In the genomic region with DNA sequence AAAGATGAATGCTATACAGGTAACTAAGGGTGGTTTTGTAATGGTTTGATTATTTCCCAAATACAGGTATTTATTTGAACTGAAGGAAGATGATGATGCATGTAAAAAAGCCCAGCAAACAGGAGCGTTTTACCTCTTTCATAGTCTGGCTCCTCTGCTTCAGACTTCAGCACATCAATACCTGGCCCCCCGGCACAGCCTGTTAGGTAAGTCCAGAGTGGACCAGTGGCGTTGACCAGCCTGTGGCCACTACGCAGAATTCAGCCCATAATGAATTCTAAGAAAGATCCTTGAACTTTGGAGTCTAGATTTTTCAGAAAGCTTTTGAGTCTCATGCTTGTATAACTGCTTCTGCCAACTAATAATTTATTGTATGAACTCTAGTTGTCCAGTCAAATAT, we compare ENCODE assay signal across 18 cellular contexts. TPM values are rescaled to one million over a fixed set of nuclear protein-coding genes. Genes with fewer than 3 reads are reported as not detected.
DNase-seq lines count a peak whose midpoint lies in the region; ATAC-seq and TF ChIP-seq lines count a peak whose summit lies in the region.
"Had no signal": no experiment of that assay in that cellular context is flagged by ENCODE, and none has a peak within 500 bp of the region (broad histone marks: within the 10 kb centered on the region; RNA-seq: fewer than 3 reads in every experiment).

No MANE protein-coding gene starts in this region.

- WGBS in mammary epithelial cell (ENCODE audit: low coverage, missing lambda C conversion rate), result 93% methylated on average over 4 of the region's 4 CpGs
- WGBS in right lobe of liver (ENCODE audit: insufficient coverage, low coverage, low lambda C conversion rate, missing lambda C conversion rate), result 50% methylated on average over 3 of the region's 4 CpGs

- CTCF ChIA-PET in MCF 10A (lab: Yijun Ruan, JAX) (no interaction called here), mammary epithelial cell (lab: Charles Lee; ENCODE audit: low non-redundant PET) (no interaction called here)

- H3K4me1 ChIP-seq in mammary epithelial cell (ENCODE audit: insufficient read depth, low read length) (peaks cover 11% of the 10 kb centered on the region), right lobe of liver (peaks cover 0 to 34% (median 16%) of the 10 kb centered on the region in 4 donors)

- H3K36me3 ChIP-seq in mammary epithelial cell (ENCODE audit: insufficient read depth, low read length) (peaks cover 3% of the 10 kb centered on the region), right lobe of liver (peaks cover 0 to 9% (median 0%) of the 10 kb centered on the region in 4 donors)

- ATAC-seq in right lobe of liver, result peak; percentile 45 to 79 (median 72)
- no peak for ATAC-seq in HG03378 (IDR thresholded peaks at IDR 0.05; ENCODE audit: unreplicated experiment)
- ATAC-seq in GM21367 (IDR thresholded peaks at IDR 0.05; ENCODE audit: unreplicated experiment), result no peak

- no peak overlapping the region for H3K4me3 Mint-ChIP-seq in MCF 10A (ENCODE audit: unreplicated experiment)
- H3K4me3 Mint-ChIP-seq: CD4-positive, CD25-positive, alpha-beta regulatory T cell had no signal

- H3K4me2 ChIP-seq in mammary epithelial cell (ENCODE audit: insufficient read depth, low read depth, low read length), result no peak overlapping the region

- H3K9me3 Mint-ChIP-seq in MCF 10A (ENCODE audit: unreplicated experiment), result no peaks in the 10 kb centered on the region
- H3K9me3 Mint-ChIP-seq: CD4-positive, CD25-positive, alpha-beta regulatory T cell had no signal

- POLR2A ChIA-PET in MCF 10A (lab: Yijun Ruan, JAX), result interaction anchor here (7.8 kb wide), 1 partner anchor 24 kb away, joined by 64 read pairs; the partner anchor contains the start of gene P4HA1

- H2AFZ ChIP-seq in mammary epithelial cell (ENCODE audit: low read depth, low read length), result no peak overlapping the region
- H2AFZ ChIP-seq: GM23248 had no signal

- H3K36me3 Mint-ChIP-seq in MCF 10A (ENCODE audit: insufficient read depth, unreplicated experiment), result peaks cover 33% of the 10 kb centered on the region

- H3K27ac ChIP-seq in mammary epithelial cell (ENCODE audit: insufficient read depth, low read depth, low read length) (no peak overlapping the region), VCaP (peak overlapping the region; percentile 33; the same call in 1 of the 2 replicates), right lobe of liver (peak overlapping the region in 2 of 3 donors; percentile 47 to 56)
- H3K27ac ChIP-seq: GM23248, SK-N-MC had no signal

- in situ Hi-C loops in mammary epithelial cell (cut with MboI; ENCODE audit: low sequenced_read_pairs in 2 of 2), result no loop called here

- peaks cover 5% of the 10 kb centered on the region for H3K4me1 Mint-ChIP-seq in MCF 10A (ENCODE audit: insufficient read depth, unreplicated experiment)

- dilution Hi-C loops in mammary epithelial cell (cut with HindIII; ENCODE audit: low sequenced_read_pairs), result no loop called here

- H3K27ac Mint-ChIP-seq in MCF 10A (ENCODE audit: low read depth, unreplicated experiment), result peak overlapping the region; percentile 14

- no peak overlapping the region for H3K9ac ChIP-seq in mammary epithelial cell (ENCODE audit: insufficient read depth, low read length)
- H3K9ac ChIP-seq: GM23248 had no signal

- intact Hi-C loops in MCF 10A (cut with micrococcal nuclease) (no loop called here), mammary epithelial cell (cut with micrococcal nuclease) (no loop called here), right lobe of liver (cut with DNase I) (no loop called here)

- peaks cover 4% of the 10 kb centered on the region for H3K79me2 ChIP-seq in mammary epithelial cell (ENCODE audit: insufficient read depth, low read length)

- H3K9me3 ChIP-seq in mammary epithelial cell (replicated peaks; ENCODE audit: insufficient read depth, low read length) (no peaks in the 10 kb centered on the region), right lobe of liver (no peaks in the 10 kb centered on the region)
- H3K9me3 ChIP-seq: MG63 had no signal

- TF ChIP-seq CTCF in MCF 10A (IDR thresholded peaks at IDR 0.05; ENCODE audit: unreplicated experiment) (no peak), mammary epithelial cell (conservative IDR thresholded peaks at IDR 0.05 in 1 of 2, IDR thresholded peaks at IDR 0.05 in 1 of 2; ENCODE audit: extremely low read depth in 1 of 2, insufficient read depth in 1 of 2, low read depth in 1 of 2, low read length in 2 of 2) (no peak), VCaP (conservative IDR thresholded peaks at IDR 0.05) (no peak), right lobe of liver (IDR thresholded peaks at IDR 0.05) (no peak)

- no peak overlapping the region for H3K4me3 ChIP-seq in mammary epithelial cell (replicated peaks in 1 of 3; ENCODE audit: insufficient read depth in 1 of 3, low read depth in 2 of 3, low read length in 3 of 3)
- no peak overlapping the region for H3K4me3 ChIP-seq in right lobe of liver
- H3K4me3 ChIP-seq: GM23248, MG63, SK-N-MC had no signal

- no peak for TF ChIP-seq POLR2A in right lobe of liver (IDR thresholded peaks at IDR 0.05)

- H3K27me3 Mint-ChIP-seq in MCF 10A (ENCODE audit: insufficient read depth, unreplicated experiment), result no peaks in the 10 kb centered on the region
- H3K27me3 Mint-ChIP-seq: CD4-positive, CD25-positive, alpha-beta regulatory T cell had no signal

- BruUV-seq in MCF 10A (replicated peaks; lab: Mats Ljungman, UMichigan) (no TSS peak), mammary epithelial cell (replicated peaks; lab: Mats Ljungman, UMichigan) (no TSS peak)

- H3K27me3 ChIP-seq in mammary epithelial cell (ENCODE audit: insufficient read depth, low read length) (no peaks in the 10 kb centered on the region), right lobe of liver (no peaks in the 10 kb centered on the region)
- H3K27me3 ChIP-seq: MG63 had no signal

- DNase-seq in MCF 10A (ENCODE audit: unreplicated experiment) (no peak), mammary epithelial cell (no peak), right lobe of liver (peak in 2 of 3 donors; percentile 28 to 66), NCI-H2227 treated with DMSO at 0.1 percent for 48 hours (lab: John Stamatoyannopoulos, UW) (no peak)
- DNase-seq: CD4-positive, CD25-positive, alpha-beta regulatory T cell; H7; KBM-7; MG63; NCI-H1105 treated with DMSO at 0.1 percent for 48 hours; NCI-H2029 treated with DMSO at 0.1 percent for 48 hours; NCI-H526 treated with DMSO at 0.1 percent for 48 hours; SIG-M5 had no signal

- H4K20me1 ChIP-seq in mammary epithelial cell (ENCODE audit: insufficient read depth, low read length), result no peaks in the 10 kb centered on the region

RNA-seq across cellular contexts. Expression of gene NUDT13, which starts 9.7 kb away (rescaled TPM):
- total RNA-seq in MCF 10A (2022) (1.7 and 1.8 TPM in 2 replicates), mammary epithelial cell (1 to 10 TPM; 1.3 to 2.8 TPM), right lobe of liver (1 to 10 TPM; 1.8 to 4.2 (median 2.1) TPM)
- polyA plus RNA-seq in mammary epithelial cell, result 1.6 TPM
- polyA minus RNA-seq in mammary epithelial cell, result not detected
- total RNA-seq: OCI-LY7 had no signal

RNA-seq across cellular contexts. Expression of gene P4HA1, which starts 23.3 kb away (rescaled TPM):
- total RNA-seq in MCF 10A (2022) (23.9 and 25.2 TPM in 2 replicates), mammary epithelial cell (10 to 100 TPM; 43.7 to 48.6 TPM), right lobe of liver (10 to 100 TPM in 5 of 6 experiments, 1 to 10 TPM in 1; 6.2 to 67.8 (median 26.2) TPM)
- 38.3 TPM for polyA plus RNA-seq in mammary epithelial cell
- 38.1 TPM for polyA minus RNA-seq in mammary epithelial cell

RNA-seq across cellular contexts. Expression of gene ECD, which starts 47.9 kb away (rescaled TPM):
- total RNA-seq in MCF 10A (2022), result 29.9 and 31.5 TPM in 2 replicates
- 10 to 100 TPM; 29.7 to 37.0 TPM for total RNA-seq in mammary epithelial cell
- polyA plus RNA-seq in mammary epithelial cell, result 23.9 TPM
- 35.3 TPM for polyA minus RNA-seq in mammary epithelial cell
- total RNA-seq in right lobe of liver, result 10 to 100 TPM in 5 of 6 experiments, 1 to 10 TPM in 1; 8.8 to 21.2 (median 11.7) TPM

RNA-seq across cellular contexts. Expression of gene FAM149B1, which starts 48.0 kb away (rescaled TPM):
- total RNA-seq in MCF 10A (2022) (22.8 and 27.7 TPM in 2 replicates), mammary epithelial cell (10 to 100 TPM; 17.6 to 20.5 TPM), right lobe of liver (10 to 100 TPM in 4 of 6 experiments, 1 to 10 TPM in 2; 9.2 to 19.9 (median 13.8) TPM)
- polyA plus RNA-seq in mammary epithelial cell, result 16.2 TPM
- 11.1 TPM for polyA minus RNA-seq in mammary epithelial cell

Comparison
In these comparisons a context has a peak if more than half of its experiments do, and no peak if none do; other contexts are left out.
1. DNase-seq: peak in right lobe of liver (2 of 3); none in MCF 10A (single experiment), mammary epithelial cell (single experiment) and NCI-H2227 treated with DMSO at 0.1 percent for 48 hours (single experiment).
2. ATAC-seq: peak in right lobe of liver (4 of 4); none in HG03378 (single experiment) and GM21367 (single experiment).